In genomic region chr7:93944673-93945072, GRCh38 we compare ENCODE assay signal across 1 cellular context.
TF ChIP-seq lines count a peak whose summit lies in the region.

No MANE protein-coding gene starts in this region.

TF ChIP-seq in endothelial cell of umbilical vein, 7 proteins besides CTCF, POLR2A, EP300 and RAD21:
- TF ChIP-seq GATA2 (IDR thresholded peaks at IDR 0.05; ENCODE audit: insufficient read depth, insufficient read length, low read depth, low read length) = peak; percentile 91
- peak; percentile 56 for TF ChIP-seq FOS (IDR thresholded peaks at IDR 0.05; ENCODE audit: borderline replicate concordance, insufficient read depth, low read length)
- no peak for TF ChIP-seq EZH2 (IDR thresholded peaks at IDR 0.05; ENCODE audit: borderline replicate concordance, low read depth, low read length, severe bottlenecking)
- peak; percentile 30 for TF ChIP-seq MYC (IDR thresholded peaks at IDR 0.05; ENCODE audit: low read depth, low read length)
- TF ChIP-seq MAX (IDR thresholded peaks at IDR 0.05; ENCODE audit: insufficient read depth, insufficient read length) = no peak
- TF ChIP-seq JUN (IDR thresholded peaks at IDR 0.05; ENCODE audit: borderline replicate concordance, insufficient read depth, insufficient read length, low read depth) = peak; percentile 92
- peak; percentile 74 for TF ChIP-seq POLR2AphosphoS5 (IDR thresholded peaks at IDR 0.05; ENCODE audit: insufficient read depth, low read depth, low read length)
